ENCODE assay signal across 1 cellular context in the genomic region with DNA sequence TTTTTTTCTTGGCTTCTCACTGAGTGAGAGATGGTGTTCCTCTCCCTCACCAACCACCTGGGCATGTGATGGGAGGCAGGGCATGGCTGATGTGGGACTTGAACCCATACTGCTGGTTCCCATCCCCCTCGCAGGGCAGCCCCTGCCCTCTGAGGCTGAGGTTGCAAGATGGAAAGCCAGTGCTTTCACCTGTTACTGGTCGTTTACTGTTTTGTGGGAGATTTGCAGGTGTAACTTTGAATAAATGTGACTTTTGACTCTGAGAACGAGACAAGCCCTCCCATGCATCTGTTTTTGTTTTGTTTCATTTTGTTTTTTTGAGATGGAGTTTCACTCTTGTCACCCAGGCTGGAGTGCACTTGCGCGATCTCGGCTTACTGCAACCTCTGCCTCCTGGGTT.
TF ChIP-seq lines count a peak whose summit lies in the region.

No MANE protein-coding gene starts in this region.

TF ChIP-seq in K562, 482 proteins besides CTCF, POLR2A, EP300 and RAD21:
- no peak for TF ChIP-seq ZBTB40 (IDR thresholded peaks at IDR 0.05)
- 0 out of 2 replicates have a peak, but pooled peaks have one; percentile 31 for TF ChIP-seq ZBTB40 (CRISPR knock-in tag; IDR thresholded peaks at IDR 0.05)
- no peak for TF ChIP-seq ZNF174 (CRISPR knock-in tag; IDR thresholded peaks at IDR 0.05)
- no peak for TF ChIP-seq PTBP1 (IDR thresholded peaks at IDR 0.05; ENCODE audit: low read depth, low read length)
- TF ChIP-seq THAP7 (CRISPR knock-in tag; IDR thresholded peaks at IDR 0.05) = no peak
